8 cellular contexts compared by ENCODE assay signal in the genomic region with DNA sequence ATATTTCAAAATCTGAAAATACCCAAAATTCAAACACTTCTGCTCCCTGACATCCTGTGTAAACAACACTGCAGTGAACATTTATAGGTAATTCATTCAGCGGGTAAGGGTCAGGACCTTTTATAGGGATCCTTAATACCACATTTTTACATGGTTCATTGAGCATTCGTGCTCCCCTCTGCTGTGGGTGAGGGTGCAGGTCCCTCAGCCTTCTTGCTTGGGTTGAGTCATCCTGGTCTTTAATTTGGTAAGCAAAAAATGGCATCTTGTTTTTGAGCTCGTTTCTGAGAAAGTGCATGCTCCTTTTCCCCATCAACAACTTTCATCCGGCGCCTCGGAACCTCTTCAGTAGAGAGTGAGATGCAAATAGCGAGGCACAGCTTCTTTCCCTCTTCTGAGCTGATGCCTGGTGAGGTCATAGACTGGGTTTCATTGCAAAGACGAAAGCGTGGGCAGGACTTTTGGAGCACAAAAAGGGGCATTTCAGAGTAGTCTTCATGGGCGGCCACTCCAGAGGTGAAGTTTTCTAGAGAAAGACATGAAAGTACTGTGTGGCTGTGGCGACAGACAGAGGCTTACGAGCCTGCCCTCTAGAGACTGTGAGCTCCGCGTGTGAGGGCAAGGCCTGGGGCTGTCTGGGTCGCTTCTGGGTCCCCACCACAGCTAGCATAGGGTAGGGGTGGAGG. TPM values are rescaled to one million over a fixed set of nuclear protein-coding genes. Genes with fewer than 3 reads are reported as not detected.
DNase-seq lines count a peak whose midpoint lies in the region; ATAC-seq and TF ChIP-seq lines count a peak whose summit lies in the region.

No MANE protein-coding gene starts in this region.

- no peak overlapping the region for H3K4me3 ChIP-seq in gastroesophageal sphincter

- H3K36me3 ChIP-seq in gastroesophageal sphincter, result peaks cover 0 to 6% of the 10 kb centered on the region in 2 donors

- peak overlapping the region; percentile 84 for H3K27ac Mint-ChIP-seq in stimulated activated memory B cell treated with anti-CD40 and anti-IgM and Interleukin-4, amounts not matched to agents 10 μg/mL and 1 μg/mL and 100 μg/mL, for 72 hours

- H3K27me3 ChIP-seq in gastroesophageal sphincter, result no peaks in the 10 kb centered on the region

- no peaks in the 10 kb centered on the region for H3K27me3 Mint-ChIP-seq in stimulated activated memory B cell treated with anti-CD40 and anti-IgM and Interleukin-4, amounts not matched to agents 10 μg/mL and 1 μg/mL and 100 μg/mL, for 72 hours

- peak overlapping the region in 3 of 4 donors; percentile 80 to 85 (median 84) for H3K27ac ChIP-seq in gastroesophageal sphincter

- DNase-seq in GM13977 (ENCODE audit: low spot score) (peak; percentile 85), DMS79 (lab: John Stamatoyannopoulos, UW) (no peak), DMS 273 (lab: John Stamatoyannopoulos, UW; ENCODE audit: unreplicated experiment) (no peak), NCI-H2196 (lab: John Stamatoyannopoulos, UW; ENCODE audit: unreplicated experiment) (no peak)
- DNase-seq in activated CD4-positive, alpha-beta T cell treated with anti-CD3 and anti-CD28 coated beads for 24 hours (ENCODE audit: low read depth in 2 of 2), result peak; percentile 56 to 78

- no peak for TF ChIP-seq POLR2A in gastroesophageal sphincter (IDR thresholded peaks at IDR 0.05)

- no peaks in the 10 kb centered on the region for H3K9me3 Mint-ChIP-seq in stimulated activated memory B cell treated with anti-CD40 and anti-IgM and Interleukin-4, amounts not matched to agents 10 μg/mL and 1 μg/mL and 100 μg/mL, for 72 hours

- peaks cover 2 to 96% (median 29%) of the 10 kb centered on the region in 3 donors for H3K4me1 ChIP-seq in gastroesophageal sphincter

- peak; percentile 37 for TF ChIP-seq CTCF in GM13977 (IDR thresholded peaks at IDR 0.05; ENCODE audit: extremely low read depth, insufficient read depth, missing control alignments)
- no peak for TF ChIP-seq CTCF in gastroesophageal sphincter (IDR thresholded peaks at IDR 0.05)

- in situ Hi-C loops in GM13977 (cut with MboI; ENCODE audit: low pct_unique_long_range_greater_than_20kb, low sequenced_read_pairs, unreplicated experiment), result no loop called here

- TF ChIP-seq EP300 in gastroesophageal sphincter (IDR thresholded peaks at IDR 0.05), result no peak

- H3K9me3 ChIP-seq in gastroesophageal sphincter, result no peaks in the 10 kb centered on the region

- ATAC-seq in HG02759 (IDR thresholded peaks at IDR 0.05; ENCODE audit: unreplicated experiment), result peak; percentile 88
- ATAC-seq in gastroesophageal sphincter, result no peak
- ATAC-seq in stimulated activated memory B cell treated with anti-CD40 and anti-IgM and Interleukin-4, amounts not matched to agents 10 μg/mL and 1 μg/mL and 100 μg/mL, for 72 hours, result peak; percentile 94

- WGBS in gastroesophageal sphincter (ENCODE audit: low coverage in 1 of 2), 2 donors, result 69 to 81% methylated on average over 6 to 9 of the region's 15 CpGs

- H3K4me1 Mint-ChIP-seq in stimulated activated memory B cell treated with anti-CD40 and anti-IgM and Interleukin-4, amounts not matched to agents 10 μg/mL and 1 μg/mL and 100 μg/mL, for 72 hours, result peaks cover 46% of the 10 kb centered on the region

- peak overlapping the region; percentile 14 for H3K4me3 Mint-ChIP-seq in stimulated activated memory B cell treated with anti-CD40 and anti-IgM and Interleukin-4, amounts not matched to agents 10 μg/mL and 1 μg/mL and 100 μg/mL, for 72 hours

- peaks cover 43% of the 10 kb centered on the region for H3K36me3 Mint-ChIP-seq in stimulated activated memory B cell treated with anti-CD40 and anti-IgM and Interleukin-4, amounts not matched to agents 10 μg/mL and 1 μg/mL and 100 μg/mL, for 72 hours

RNA-seq across cellular contexts. Expression of a gene that starts 44.5 kb away (rescaled TPM):
- total RNA-seq in gastroesophageal sphincter, result 10 to 100 TPM in 2 of 4 donors, 1 to 10 TPM in 2; 3.6 to 11.4 (median 10.2) TPM

RNA-seq across cellular contexts. Expression of a gene that starts 55.8 kb away (rescaled TPM):
- total RNA-seq in gastroesophageal sphincter, result 100 to 1,000 TPM; 134 to 157 (median 153) TPM

Comparison
In these comparisons a context has a peak if more than half of its experiments do, and no peak if none do; other contexts are left out.
1. DNase-seq: peak in GM13977 (single experiment) and activated CD4-positive, alpha-beta T cell treated with anti-CD3 and anti-CD28 coated beads for 24 hours (2 of 2); none in DMS79 (single experiment), DMS 273 (single experiment) and NCI-H2196 (single experiment).